Comparison of ENCODE assay signal across 18 cellular contexts in the genomic region with DNA sequence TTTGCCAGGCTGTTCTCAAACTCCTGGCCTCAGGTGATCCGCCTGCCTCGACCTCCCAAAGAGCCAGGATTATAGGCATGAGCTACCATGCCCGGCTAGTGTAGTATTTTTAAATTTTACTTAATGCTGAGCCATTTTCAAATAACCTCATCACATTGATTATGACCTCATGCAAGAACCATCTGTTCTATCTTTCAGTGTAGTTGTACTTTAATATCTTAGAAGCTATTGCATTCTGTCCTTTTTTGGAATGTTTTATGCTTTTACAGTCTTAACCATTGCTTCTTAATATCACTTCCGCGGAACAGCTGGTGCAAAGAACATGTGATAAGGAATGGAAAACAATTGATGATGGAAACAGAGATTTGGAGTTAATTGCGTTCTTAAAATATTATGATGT. TPM values are rescaled to one million over a fixed set of nuclear protein-coding genes. Genes with fewer than 3 reads are reported as not detected.
DNase-seq lines count a peak whose midpoint lies in the region; ATAC-seq and TF ChIP-seq lines count a peak whose summit lies in the region.
"Had no signal": no experiment of that assay in that cellular context is flagged by ENCODE, and none has a peak within 500 bp of the region (broad histone marks: within the 10 kb centered on the region; RNA-seq: fewer than 3 reads in every experiment).

No MANE protein-coding gene starts in this region.

- peaks cover 61% of the 10 kb centered on the region for H3K36me3 ChIP-seq in DOHH2 (ENCODE audit: control insufficient read depth, low read length)
- H3K36me3 ChIP-seq in Loucy (ENCODE audit: insufficient read depth, low read length) = 0 out of 2 replicates have a peak, but pooled peaks cover 2% of the 10 kb centered on the region
- no peaks in the 10 kb centered on the region for H3K36me3 ChIP-seq in brain microvascular endothelial cell (replicated peaks)
- no peaks in the 10 kb centered on the region for H3K36me3 ChIP-seq in body of pancreas (replicated peaks in 1 of 2; ENCODE audit: insufficient read depth in 1 of 2, low read depth in 2 of 2)
- H3K36me3 ChIP-seq: colonic mucosa had no signal

- no peaks in the 10 kb centered on the region for H3K9me3 Mint-ChIP-seq in nephron
- H3K9me3 Mint-ChIP-seq: activated naive CD8-positive, alpha-beta T cell treated with anti-CD3 and anti-CD28 coated beads for 36 hours; CD4-positive, alpha-beta memory T cell had no signal

- H3F3A ChIP-seq in DOHH2 (ENCODE audit: control insufficient read depth, insufficient read depth) (peaks cover 12% of the 10 kb centered on the region), Loucy (ENCODE audit: low read depth) (peaks cover 2% of the 10 kb centered on the region; the same call in 1 of the 2 replicates)

- WGBS in body of pancreas, 2 donors = 65 to 77% methylated on average over 6 of the region's 6 CpGs

- intact Hi-C loops in posterior cingulate gyrus (cut with DNase I) (no loop called here), body of pancreas (cut with DNase I) (no loop called here)

- H3K9me3 ChIP-seq in DOHH2 (ENCODE audit: control insufficient read depth, insufficient read depth, low read length) (no peaks in the 10 kb centered on the region), Loucy (ENCODE audit: insufficient read depth, low read depth, low read length) (no peaks in the 10 kb centered on the region), body of pancreas (no peaks in the 10 kb centered on the region)
- H3K9me3 ChIP-seq: colonic mucosa had no signal

- H3K9me2 ChIP-seq in DOHH2 (replicated peaks; ENCODE audit: control insufficient read depth, low read length) (no peaks in the 10 kb centered on the region), Loucy (replicated peaks; ENCODE audit: low read depth, low read length) (no peaks in the 10 kb centered on the region)

- H3K4me1 ChIP-seq in DOHH2 (ENCODE audit: control insufficient read depth, low read length) (peaks cover 34% of the 10 kb centered on the region), Loucy (ENCODE audit: insufficient read depth, low read length, poor library complexity, severe bottlenecking) (peaks cover 57% of the 10 kb centered on the region), body of pancreas (peaks cover 17% of the 10 kb centered on the region)
- H3K4me1 ChIP-seq: colonic mucosa had no signal

- H3K4me3 Mint-ChIP-seq in nephron = peak overlapping the region; percentile 69 to 80 (median 76)
- H3K4me3 Mint-ChIP-seq: activated naive CD8-positive, alpha-beta T cell treated with anti-CD3 and anti-CD28 coated beads for 36 hours; CD4-positive, alpha-beta memory T cell had no signal

- peaks cover 40% of the 10 kb centered on the region for H3K4me1 Mint-ChIP-seq in nephron

- H3K4me2 ChIP-seq in DOHH2 (ENCODE audit: low read length) = peak overlapping the region; percentile 38
- peak overlapping the region; percentile 94 for H3K4me2 ChIP-seq in Loucy (ENCODE audit: low read depth, low read length, poor library complexity, severe bottlenecking)
- H3K4me2 ChIP-seq: hepatocyte had no signal

- TF ChIP-seq POLR2A in body of pancreas (IDR thresholded peaks at IDR 0.05) = no peak

- no peak for ATAC-seq in body of pancreas
- ATAC-seq in GM19328 (IDR thresholded peaks at IDR 0.05; ENCODE audit: unreplicated experiment) = no peak
- ATAC-seq: right cardiac atrium had no signal

- H3K79me2 ChIP-seq in DOHH2 (ENCODE audit: control insufficient read depth, low read length) (peaks cover 90% of the 10 kb centered on the region), Loucy (ENCODE audit: insufficient read depth, low read length) (peaks cover 79% of the 10 kb centered on the region)

- H2AFZ ChIP-seq in Loucy (ENCODE audit: low read length) = no peak overlapping the region
- H2AFZ ChIP-seq: hepatocyte had no signal

- H3K27me3 ChIP-seq in DOHH2 (ENCODE audit: control insufficient read depth, low read length) (no peaks in the 10 kb centered on the region), Loucy (ENCODE audit: insufficient read depth, low read length, poor library complexity, severe bottlenecking) (no peaks in the 10 kb centered on the region), brain microvascular endothelial cell (replicated peaks) (no peaks in the 10 kb centered on the region), body of pancreas (no peaks in the 10 kb centered on the region)
- H3K27me3 ChIP-seq: colonic mucosa, hepatocyte had no signal

- H3K27ac ChIP-seq in DOHH2 (ENCODE audit: low read depth, low read length) (no peak overlapping the region), brain microvascular endothelial cell (peak overlapping the region; percentile 22), body of pancreas (no peak overlapping the region)
- H3K27ac ChIP-seq: colonic mucosa, hepatocyte had no signal

- in situ Hi-C loops in brain microvascular endothelial cell (cut with HindIII; ENCODE audit: low pct_ligation_motif_present, low sequenced_read_pairs) = no loop called here

- TF ChIP-seq CTCF in DOHH2 (IDR thresholded peaks at IDR 0.05; ENCODE audit: low read depth, low read length, poor library complexity, severe bottlenecking) (no peak), Loucy (conservative IDR thresholded peaks at IDR 0.05; ENCODE audit: low read length) (no peak), brain microvascular endothelial cell (IDR thresholded peaks at IDR 0.05; ENCODE audit: low read depth, low read length, missing control alignments) (no peak), nephron (IDR thresholded peaks at IDR 0.05; ENCODE audit: unreplicated experiment in 3 of 3) (no peak), body of pancreas (IDR thresholded peaks at IDR 0.05) (no peak)

- peaks cover 5% of the 10 kb centered on the region for H3K36me3 Mint-ChIP-seq in nephron (ENCODE audit: low read depth)

- H3K4me3 ChIP-seq in DOHH2 (ENCODE audit: low read length) (no peak overlapping the region), Loucy (ENCODE audit: low read length, poor library complexity, severe bottlenecking) (peak overlapping the region; percentile 98), brain microvascular endothelial cell (ENCODE audit: low read depth, low read length) (no peak overlapping the region), body of pancreas (no peak overlapping the region)
- H3K4me3 ChIP-seq: colonic mucosa, hepatocyte had no signal

- peak overlapping the region; percentile 62 for H3K9ac ChIP-seq in Loucy (ENCODE audit: low read depth, low read length, poor library complexity, severe bottlenecking)

- no peak for DNase-seq in brain microvascular endothelial cell
- DNase-seq in posterior cingulate gyrus = no peak
- no peak for DNase-seq in GDM1 (lab: John Stamatoyannopoulos, UW)
- no peak for DNase-seq in body of pancreas
- DNase-seq: activated naive CD8-positive, alpha-beta T cell treated with anti-CD3 and anti-CD28 coated beads for 36 hours; activated T-cell treated with anti-CD3 and anti-CD28 coated beads for 4 hours; CD4-positive, alpha-beta memory T cell; colonic mucosa; NCI-H345; right cardiac atrium; stimulated activated CD4-positive, alpha-beta T cell treated with anti-CD3 and anti-CD28 coated beads, Interleukin-4, amount 100 ng/mL, for 24 hours had no signal

- H4K20me1 ChIP-seq in DOHH2 (ENCODE audit: control insufficient read depth, insufficient read depth, low read depth, low read length) = peaks cover 18% of the 10 kb centered on the region
- peaks cover 47% of the 10 kb centered on the region for H4K20me1 ChIP-seq in Loucy (ENCODE audit: insufficient read depth, low read length, poor library complexity, severe bottlenecking)

- H3K27me3 Mint-ChIP-seq in nephron (ENCODE audit: low read depth) = no peaks in the 10 kb centered on the region
- H3K27me3 Mint-ChIP-seq: activated naive CD8-positive, alpha-beta T cell treated with anti-CD3 and anti-CD28 coated beads for 36 hours; CD4-positive, alpha-beta memory T cell had no signal

- peak overlapping the region; percentile 35 to 77 (median 75) for H3K27ac Mint-ChIP-seq in nephron
- H3K27ac Mint-ChIP-seq: activated naive CD8-positive, alpha-beta T cell treated with anti-CD3 and anti-CD28 coated beads for 36 hours had no signal

RNA-seq across cellular contexts. Expression of a gene that starts 2.7 kb away (rescaled TPM):
- 1 to 10 TPM; 6.5 to 7.6 TPM for total RNA-seq in body of pancreas

RNA-seq across cellular contexts. Expression of a gene that starts 3.0 kb away (rescaled TPM):
- total RNA-seq in body of pancreas = 10 to 100 TPM in 1 of 2 donors, 1 to 10 TPM in 1; 9.9 to 11.9 TPM

RNA-seq across cellular contexts. Expression of a gene that starts 59.6 kb away (rescaled TPM):
- not detected for total RNA-seq in body of pancreas
- total RNA-seq: activated naive CD8-positive, alpha-beta T cell treated with anti-CD3 and anti-CD28 coated beads for 36 hours; CD4-positive, alpha-beta memory T cell; colonic mucosa; hepatocyte; left lobe of liver; right cardiac atrium; urinary bladder had no signal
